Comparison of ENCODE assay signal across 1 cellular context in genomic region chr1:116751626-116752025, GRCh38.
TF ChIP-seq lines count a peak whose summit lies in the region.

No MANE protein-coding gene starts in this region.

TF ChIP-seq in K562, 482 proteins besides CTCF, POLR2A, EP300 and RAD21 (continued from another document):
- TF ChIP-seq PRDM10 (IDR thresholded peaks at IDR 0.05; ENCODE audit: partially characterized antibody) = no peak
- no peak for TF ChIP-seq ZNF280A (IDR thresholded peaks at IDR 0.05; ENCODE audit: low read depth, partially characterized antibody)
- TF ChIP-seq CREB3 (tag; conservative IDR thresholded peaks at IDR 0.05; ENCODE audit: low read depth) = no peak
- TF ChIP-seq JUN (IDR thresholded peaks at IDR 0.05; ENCODE audit: borderline replicate concordance, low read depth, low read length) = no peak
- TF ChIP-seq JUN (CRISPR knock-in tag; IDR thresholded peaks at IDR 0.05; ENCODE audit: borderline replicate concordance) = no peak
